In genomic region chr12:132986001-132986884, GRCh38 we compare ENCODE assay signal across 8 cellular contexts. TPM values are rescaled to one million over a fixed set of nuclear protein-coding genes. Genes with fewer than 3 reads are reported as not detected.
DNase-seq lines count a peak whose midpoint lies in the region; ATAC-seq and TF ChIP-seq lines count a peak whose summit lies in the region.

ZNF26 (plus strand) TSS chr12:132986367; CDS start chr12:132986841, 474 bp downstream.

- peaks cover 57% of the 10 kb centered on the region for H3K36me3 Mint-ChIP-seq in activated CD4-positive, alpha-beta T cell treated with anti-CD3 and anti-CD28 coated beads, Interleukin-2, amount 10 ng/mL, durations not matched to agents 24 days and 14 days (ENCODE audit: low read depth)

- no peaks in the 10 kb centered on the region for H3K27me3 ChIP-seq in BJ (ENCODE audit: control insufficient read depth, insufficient read depth, low read length)

- POLR2A ChIA-PET in BJ (lab: Charles Lee): no interaction called here

- peaks cover 37% of the 10 kb centered on the region for H3K9me3 Mint-ChIP-seq in activated CD4-positive, alpha-beta T cell treated with anti-CD3 and anti-CD28 coated beads, Interleukin-2, amount 10 ng/mL, durations not matched to agents 24 days and 14 days

- peak within 1 kb of the TSS; percentile 86 to 89 for H3K27ac ChIP-seq in coronary artery

- no peaks in the 10 kb centered on the region for H3K27me3 Mint-ChIP-seq in activated CD4-positive, alpha-beta T cell treated with anti-CD3 and anti-CD28 coated beads, Interleukin-2, amount 10 ng/mL, durations not matched to agents 24 days and 14 days

- H3K4me1 Mint-ChIP-seq in activated CD4-positive, alpha-beta T cell treated with anti-CD3 and anti-CD28 coated beads, Interleukin-2, amount 10 ng/mL, durations not matched to agents 24 days and 14 days: peaks cover 21% of the 10 kb centered on the region

- peak; percentile 59 for DNase-seq in BJ (ENCODE audit: low read depth)
- DNase-seq in NCI-H526 treated with DMSO at 0.1 percent for 48 hours (lab: John Stamatoyannopoulos, UW): peak; percentile 84
- peak; percentile 96 for DNase-seq in activated CD4-positive, alpha-beta T cell treated with anti-CD3 and anti-CD28 coated beads, Interleukin-2, amount 10 ng/mL, durations not matched to agents 24 days and 14 days
- peak; percentile 89 for DNase-seq in coronary artery (ENCODE audit: low spot score)
- DNase-seq in left colon: peak; percentile 92
- DNase-seq in stimulated activated CD4-positive, alpha-beta T cell treated with anti-CD3 and anti-CD28 coated beads, Interleukin-1b, Interleukin-23, amount 100 ng/mL, for 48 hours: peak; percentile 87

- peak within 1 kb of the TSS; percentile 72 for H3K4me3 ChIP-seq in BJ (ENCODE audit: low read depth, low read length)
- peak within 1 kb of the TSS; percentile 86 for H3K4me3 ChIP-seq in coronary artery

- ATAC-seq in GM19324 (IDR thresholded peaks at IDR 0.05; ENCODE audit: low FRiP score, unreplicated experiment) (peak; percentile 98), HG03469 (IDR thresholded peaks at IDR 0.05; ENCODE audit: unreplicated experiment) (peak; percentile 98), left colon (peak; percentile 100)

- peak within 1 kb of the TSS; percentile 86 for H3K4me3 Mint-ChIP-seq in activated CD4-positive, alpha-beta T cell treated with anti-CD3 and anti-CD28 coated beads, Interleukin-2, amount 10 ng/mL, durations not matched to agents 24 days and 14 days

- H3K27ac Mint-ChIP-seq in activated CD4-positive, alpha-beta T cell treated with anti-CD3 and anti-CD28 coated beads, Interleukin-2, amount 10 ng/mL, durations not matched to agents 24 days and 14 days: peak within 1 kb of the TSS; percentile 95

- no peak for TF ChIP-seq CTCF in BJ (IDR thresholded peaks at IDR 0.05; ENCODE audit: insufficient read depth, low read depth, low read length)
- TF ChIP-seq CTCF in coronary artery (IDR thresholded peaks at IDR 0.05): no peak

- 0 out of 2 replicates have a peak, but pooled peaks cover 2% of the 10 kb centered on the region for H3K36me3 ChIP-seq in BJ (ENCODE audit: control insufficient read depth, insufficient read depth, low read length)

- intact Hi-C loops in activated CD4-positive, alpha-beta T cell treated with anti-CD3 and anti-CD28 coated beads, Interleukin-2, amount 10 ng/mL, durations not matched to agents 24 days and 14 days (cut with micrococcal nuclease): loop anchor here (1.0 kb wide), 7 partner anchors 30 to 195 kb away; partner anchors contain the start of genes CHFR, ZNF10, ZNF140 and ZNF268
- intact Hi-C loops in left colon (cut with DNase I, micrococcal nuclease): no loop called here

- CTCF ChIA-PET in BJ (lab: Yijun Ruan, JAX): interaction anchor here (0.6 to 0.9 kb wide), 2 partner anchors 21 to 757 kb away, joined by 3 read pairs; no protein-coding TSS in a partner anchor

RNA-seq across cellular contexts. Expression of gene ZNF26, which starts in this region (rescaled TPM):
- 3.9 and 4.6 TPM in 2 replicates for polyA plus RNA-seq in BJ (2011; rRNA removed)
- polyA minus RNA-seq in BJ (2011; rRNA and poly(A)+ RNA removed): 3.5 and 4.5 TPM in 2 replicates
- 18.3 and 20.1 TPM in 2 replicates for total RNA-seq in activated CD4-positive, alpha-beta T cell treated with anti-CD3 and anti-CD28 coated beads, Interleukin-2, amount 10 ng/mL, durations not matched to agents 24 days and 14 days
- 1 to 10 TPM; 8.4 to 8.5 TPM for total RNA-seq in left colon

Comparison
In these comparisons a context has a peak if more than half of its experiments do, and no peak if none do; other contexts are left out.
1. Peak in every context shown above with its lines: DNase-seq, ATAC-seq, H3K4me3 ChIP-seq and H3K27ac ChIP-seq.